Comparison of ENCODE assay signal across 1 cellular context in the genomic region with DNA sequence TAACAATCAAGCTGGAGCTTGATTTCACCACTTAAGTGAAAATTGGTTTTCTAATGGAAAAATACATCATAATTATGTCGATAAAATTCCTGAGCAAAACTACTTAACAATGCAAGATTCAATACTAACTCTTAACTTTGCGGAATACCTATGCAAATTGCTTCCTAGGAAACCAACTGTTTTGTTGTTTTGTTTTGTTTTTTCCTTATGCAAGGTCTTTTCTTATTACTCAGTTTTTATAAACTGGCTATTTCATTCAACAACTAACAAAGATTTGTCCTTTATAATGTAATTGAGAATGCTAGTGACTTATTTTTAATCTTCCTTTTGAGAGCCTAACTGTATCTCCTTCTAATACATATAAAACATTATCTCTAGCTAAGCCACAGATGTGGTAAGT.
TF ChIP-seq lines count a peak whose summit lies in the region.

No MANE protein-coding gene starts in this region.

TF ChIP-seq in WTC11, 78 proteins besides CTCF, POLR2A, EP300 and RAD21 (continued from another document):
- TF ChIP-seq PRDM15 (CRISPR knock-in tag; IDR thresholded peaks at IDR 0.05) (no peak), NFATC4 (CRISPR knock-in tag; IDR thresholded peaks at IDR 0.05) (no peak), IRF2 (CRISPR knock-in tag; IDR thresholded peaks at IDR 0.05; ENCODE audit: borderline replicate concordance, low read depth) (no peak), TP53 (CRISPR knock-in tag; IDR thresholded peaks at IDR 0.05) (no peak), CREM (CRISPR knock-in tag; IDR thresholded peaks at IDR 0.05) (no peak), ATF1 (CRISPR knock-in tag; IDR thresholded peaks at IDR 0.05) (no peak), SMAD3 (CRISPR knock-in tag; IDR thresholded peaks at IDR 0.05; ENCODE audit: borderline replicate concordance) (no peak), MLX (CRISPR knock-in tag; IDR thresholded peaks at IDR 0.05) (no peak), NR2C2 (CRISPR knock-in tag; IDR thresholded peaks at IDR 0.05) (no peak)
- TF ChIP-seq, protein P1, sequence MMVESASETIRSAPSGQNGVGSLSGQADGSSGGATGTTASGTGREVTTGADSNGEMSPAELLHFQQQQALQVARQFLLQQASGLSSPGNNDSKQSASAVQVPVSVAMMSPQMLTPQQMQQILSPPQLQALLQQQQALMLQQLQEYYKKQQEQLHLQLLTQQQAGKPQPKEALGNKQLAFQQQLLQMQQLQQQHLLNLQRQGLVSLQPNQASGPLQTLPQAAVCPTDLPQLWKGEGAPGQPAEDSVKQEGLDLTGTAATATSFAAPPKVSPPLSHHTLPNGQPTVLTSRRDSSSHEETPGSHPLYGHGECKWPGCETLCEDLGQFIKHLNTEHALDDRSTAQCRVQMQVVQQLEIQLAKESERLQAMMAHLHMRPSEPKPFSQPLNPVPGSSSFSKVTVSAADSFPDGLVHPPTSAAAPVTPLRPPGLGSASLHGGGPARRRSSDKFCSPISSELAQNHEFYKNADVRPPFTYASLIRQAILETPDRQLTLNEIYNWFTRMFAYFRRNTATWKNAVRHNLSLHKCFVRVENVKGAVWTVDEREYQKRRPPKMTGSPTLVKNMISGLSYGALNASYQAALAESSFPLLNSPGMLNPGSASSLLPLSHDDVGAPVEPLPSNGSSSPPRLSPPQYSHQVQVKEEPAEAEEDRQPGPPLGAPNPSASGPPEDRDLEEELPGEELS (CRISPR knock-in tag; IDR thresholded peaks at IDR 0.05), result no peak
TF ChIP-seq in WTC11: peak in this region for 0.
